In genomic region chr7:129924602-129925001, GRCh38 we compare ENCODE assay signal across 19 cellular contexts. TPM values are rescaled to one million over a fixed set of nuclear protein-coding genes. Genes with fewer than 3 reads are reported as not detected.
DNase-seq lines count a peak whose midpoint lies in the region; ATAC-seq and TF ChIP-seq lines count a peak whose summit lies in the region.
"Had no signal": no experiment of that assay in that cellular context is flagged by ENCODE, and none has a peak within 500 bp of the region (broad histone marks: within the 10 kb centered on the region; RNA-seq: fewer than 3 reads in every experiment).

No MANE protein-coding gene starts in this region.

- TF ChIP-seq CTCF in left ventricle myocardium inferior (IDR thresholded peaks at IDR 0.05; ENCODE audit: borderline replicate concordance), result no peak
- no peak for TF ChIP-seq CTCF in activated B cell treated with CpG ODN at 0.5 μM for 24 hours (IDR thresholded peaks at IDR 0.05)
- no peak for TF ChIP-seq CTCF in nephron progenitor cell (IDR thresholded peaks at IDR 0.05)
- no peak for TF ChIP-seq CTCF in type B pancreatic cell (conservative IDR thresholded peaks at IDR 0.05)

- CTCF ChIA-PET in activated B cell treated with CpG ODN at 0.5 μM for 24 hours (lab: Charles Lee) (no interaction called here), HEK293T (lab: Yijun Ruan, JAX) (no interaction called here)

- H3K4me1 Mint-ChIP-seq in activated B cell treated with CpG ODN at 0.5 μM for 24 hours (peaks cover 40% of the 10 kb centered on the region), nephron progenitor cell (peaks cover 37% of the 10 kb centered on the region), type B pancreatic cell (ENCODE audit: unreplicated experiment) (peaks cover 11% of the 10 kb centered on the region)

- H3K27me3 ChIP-seq in left ventricle myocardium inferior (ENCODE audit: low read depth), result no peaks in the 10 kb centered on the region
- H3K27me3 ChIP-seq: ovary, right lobe of liver had no signal

- H3K4me1 ChIP-seq in left ventricle myocardium inferior, result peaks cover 73% of the 10 kb centered on the region
- H3K4me1 ChIP-seq: right lobe of liver had no signal

- H3K27me3 Mint-ChIP-seq in activated B cell treated with CpG ODN at 0.5 μM for 24 hours (no peaks in the 10 kb centered on the region), nephron progenitor cell (ENCODE audit: low read depth, poor library complexity) (peaks cover 2% of the 10 kb centered on the region), type B pancreatic cell (no peaks in the 10 kb centered on the region)

- H3K27ac ChIP-seq in left ventricle myocardium inferior (replicated peaks), result peak overlapping the region; percentile 58
- H3K27ac ChIP-seq: ovary, right lobe of liver had no signal

- POLR2A ChIA-PET in activated B cell treated with CpG ODN at 0.5 μM for 24 hours (lab: Charles Lee) (no interaction called here), HEK293T (lab: Yijun Ruan, JAX) (no interaction called here)

- peaks cover 4% of the 10 kb centered on the region for H3K36me3 ChIP-seq in left ventricle myocardium inferior
- H3K36me3 ChIP-seq: ovary had no signal

- H3K27ac Mint-ChIP-seq in activated B cell treated with CpG ODN at 0.5 μM for 24 hours (no peak overlapping the region), nephron progenitor cell (peak overlapping the region; percentile 7), type B pancreatic cell (no peak overlapping the region)
- H3K27ac Mint-ChIP-seq: activated CD8-positive, alpha-beta T cell treated with anti-CD3 and anti-CD28 coated beads, Interleukin-2, amount 10 ng/mL, durations not matched to agents 7 days and 5 days; CD14-positive monocyte; T-helper 2 cell treated with Interferon-gamma antibody and Interleukin-4, amounts not matched to agents 5 μg/mL and 100 μg/mL, for 36 hours had no signal

- H3K9me3 ChIP-seq in left ventricle myocardium inferior (replicated peaks), result no peaks in the 10 kb centered on the region
- H3K9me3 ChIP-seq: ovary, right lobe of liver had no signal

- intact Hi-C loops in left ventricle myocardium inferior (cut with micrococcal nuclease), result no loop called here
- intact Hi-C loops in Right ventricle myocardium superior (cut with DNase I), result no loop called here
- intact Hi-C loops in activated B cell treated with CpG ODN at 0.5 μM for 24 hours (cut with micrococcal nuclease), result loop anchor here (2.0 kb wide), 1 partner anchor 20 kb away; no protein-coding TSS in a partner anchor

- H3K36me3 Mint-ChIP-seq in activated B cell treated with CpG ODN at 0.5 μM for 24 hours (ENCODE audit: low read depth) (peaks cover 34% of the 10 kb centered on the region), nephron progenitor cell (ENCODE audit: low read depth) (peaks cover 50% of the 10 kb centered on the region), type B pancreatic cell (peaks cover 34% of the 10 kb centered on the region)
- H3K36me3 Mint-ChIP-seq: activated naive CD4-positive, alpha-beta T cell treated with anti-CD3 and anti-CD28 coated beads, Interleukin-2, amount 50 U/mL, for 72 hours had no signal

- no peaks in the 10 kb centered on the region for H3K9me3 Mint-ChIP-seq in activated B cell treated with CpG ODN at 0.5 μM for 24 hours
- H3K9me3 Mint-ChIP-seq in nephron progenitor cell, result no peaks in the 10 kb centered on the region
- H3K9me3 Mint-ChIP-seq in type B pancreatic cell, result no peaks in the 10 kb centered on the region
- H3K9me3 Mint-ChIP-seq: activated naive CD4-positive, alpha-beta T cell treated with anti-CD3 and anti-CD28 coated beads, Interleukin-2, amount 50 U/mL, for 72 hours; CD14-positive monocyte; stimulated activated effector memory CD8-positive, alpha-beta T cell treated with anti-CD3 and anti-CD28 coated beads, Interleukin-12 subunit alpha, Interleukin-12 subunit beta, amount 100 ng/mL, for 72 hours; T-helper 2 cell treated with Interferon-gamma antibody and Interleukin-4, amounts not matched to agents 5 μg/mL and 100 μg/mL, for 36 hours had no signal

- H3K4me3 Mint-ChIP-seq in activated B cell treated with CpG ODN at 0.5 μM for 24 hours (no peak overlapping the region), nephron progenitor cell (no peak overlapping the region), type B pancreatic cell (no peak overlapping the region)
- H3K4me3 Mint-ChIP-seq: activated CD8-positive, alpha-beta T cell treated with anti-CD3 and anti-CD28 coated beads, Interleukin-2, amount 10 ng/mL, durations not matched to agents 7 days and 5 days; CD14-positive monocyte; stimulated activated effector memory CD8-positive, alpha-beta T cell treated with anti-CD3 and anti-CD28 coated beads, Interleukin-12 subunit alpha, Interleukin-12 subunit beta, amount 100 ng/mL, for 72 hours; T-helper 2 cell treated with Interferon-gamma antibody and Interleukin-4, amounts not matched to agents 5 μg/mL and 100 μg/mL, for 36 hours had no signal

- DNase-seq in left ventricle myocardium inferior (no peak), Right ventricle myocardium superior (no peak), activated B cell treated with CpG ODN at 0.5 μM for 24 hours (no peak), nephron progenitor cell (no peak), NOMO-1 treated with dmso at 0.1 percent for 144 hours (lab: John Stamatoyannopoulos, UW; ENCODE audit: unreplicated experiment) (no peak), type B pancreatic cell (ENCODE audit: extremely low spot score, unreplicated experiment) (no peak), NCI-H2081 (lab: John Stamatoyannopoulos, UW) (no peak), HEK293T (ENCODE audit: extremely low spot score) (no peak)
- DNase-seq: activated CD8-positive, alpha-beta T cell treated with anti-CD3 and anti-CD28 coated beads, Interleukin-2, amount 10 ng/mL, durations not matched to agents 7 days and 5 days; activated T-cell treated with anti-CD3 and anti-CD28 coated beads, Interleukin-2, amount 50 U/mL, for 48 hours; GDM1; NCI-H187; NCI-H226; ovary; right lobe of liver had no signal

- H3K4me3 ChIP-seq in left ventricle myocardium inferior, result no peak overlapping the region
- H3K4me3 ChIP-seq: ovary, right lobe of liver had no signal

- no peak for ATAC-seq in Right ventricle myocardium superior (ENCODE audit: poor library complexity)
- peak; percentile 60 for ATAC-seq in activated B cell treated with CpG ODN at 0.5 μM for 24 hours (ENCODE audit: low read depth)
- ATAC-seq: activated CD8-positive, alpha-beta T cell treated with anti-CD3 and anti-CD28 coated beads, Interleukin-2, amount 10 ng/mL, durations not matched to agents 7 days and 5 days; stimulated activated effector memory CD8-positive, alpha-beta T cell treated with anti-CD3 and anti-CD28 coated beads, Interleukin-12 subunit alpha, Interleukin-12 subunit beta, amount 100 ng/mL, for 72 hours had no signal

TF ChIP-seq in HEK293T, 16 proteins besides CTCF, POLR2A, EP300 and RAD21:
- TF ChIP-seq SUZ12 (IDR thresholded peaks at IDR 0.05) (no peak), ARNT (IDR thresholded peaks at IDR 0.05) (no peak), PKNOX1 (IDR thresholded peaks at IDR 0.05) (no peak), L3MBTL2 (conservative IDR thresholded peaks at IDR 0.05) (no peak), FOXM1 (IDR thresholded peaks at IDR 0.05; ENCODE audit: borderline replicate concordance) (no peak), ZNF384 (IDR thresholded peaks at IDR 0.05) (no peak), ELF4 (IDR thresholded peaks at IDR 0.05) (no peak), NFRKB (IDR thresholded peaks at IDR 0.05) (no peak), LEF1 (IDR thresholded peaks at IDR 0.05; ENCODE audit: borderline replicate concordance) (no peak), SP1 (IDR thresholded peaks at IDR 0.05) (no peak), FOXK2 (IDR thresholded peaks at IDR 0.05) (no peak), FOXA1 (IDR thresholded peaks at IDR 0.05) (no peak), TARDBP (IDR thresholded peaks at IDR 0.05) (no peak)

RNA-seq across cellular contexts. Expression of gene UBE2H, which starts 28.2 kb away (rescaled TPM):
- total RNA-seq in left ventricle myocardium inferior, result 112 TPM
- 96.8 TPM for total RNA-seq in Right ventricle myocardium superior
- 28.8 and 32.6 TPM in 2 replicates for total RNA-seq in activated B cell treated with CpG ODN at 0.5 μM for 24 hours
- 80.7 and 141 TPM in 2 replicates for total RNA-seq in type B pancreatic cell (ENCODE audit: low replicate concordance)
